11 cellular contexts compared by ENCODE assay signal in genomic region chr17:44559288-44560249, GRCh38. TPM values are rescaled to one million over a fixed set of nuclear protein-coding genes. Genes with fewer than 3 reads are reported as not detected.
DNase-seq lines count a peak whose midpoint lies in the region; ATAC-seq, FAIRE-seq and TF ChIP-seq lines count a peak whose summit lies in the region.
"Had no signal": no experiment of that assay in that cellular context is flagged by ENCODE, and none has a peak within 500 bp of the region (broad histone marks: within the 10 kb centered on the region; RNA-seq: fewer than 3 reads in every experiment).

No MANE protein-coding gene starts in this region.

- no peaks in the 10 kb centered on the region for H3K36me3 ChIP-seq in cardiac muscle cell
- peaks cover 5% of the 10 kb centered on the region for H3K36me3 ChIP-seq in mesodermal cell (ENCODE audit: control insufficient read depth, insufficient read depth, low read length)
- H3K36me3 ChIP-seq in urinary bladder (ENCODE audit: insufficient read depth): no peaks in the 10 kb centered on the region

- ATAC-seq in HG03565 (IDR thresholded peaks at IDR 0.05; ENCODE audit: unreplicated experiment) (no peak), HG03135 (IDR thresholded peaks at IDR 0.05; ENCODE audit: unreplicated experiment) (no peak)
- ATAC-seq: activated T-cell treated with anti-CD3 and anti-CD28 coated beads, Interleukin-2, amount 50 U/mL, for 72 hours had no signal

- no peak for FAIRE-seq in RCC 7860 (lab: Jason Lieb, UNC)
- FAIRE-seq: endothelial cell of umbilical vein had no signal

- H3K9me3 ChIP-seq in cardiac muscle cell (ENCODE audit: low read depth) (no peaks in the 10 kb centered on the region), mesodermal cell (ENCODE audit: control insufficient read depth, low read length) (no peaks in the 10 kb centered on the region)

- WGBS in mesodermal cell (ENCODE audit: insufficient coverage in 2 of 2), 2 experiments: 9 to 14% methylated on average over 14 to 20 of the region's 32 CpGs
- 26% methylated on average over 32 of the region's 32 CpGs for WGBS in urinary bladder

- no peaks in the 10 kb centered on the region for H3K27me3 ChIP-seq in cardiac muscle cell

- DNase-seq in cardiac muscle cell (ENCODE audit: low read depth in 1 of 2, low spot score in 1 of 2) (no peak), cardiac septum (ENCODE audit: low spot score) (no peak), astrocyte of the spinal cord (ENCODE audit: low read depth, low spot score) (no peak), RCC 7860 (ENCODE audit: low spot score) (no peak)
- DNase-seq: activated T-cell treated with anti-CD3 and anti-CD28 coated beads, Interleukin-2, amount 50 U/mL, for 72 hours; T1000 had no signal

- intact Hi-C loops in cardiac septum (cut with DNase I): no loop called here

- H3K4me1 ChIP-seq in cardiac muscle cell (ENCODE audit: low read depth): peaks cover 22% of the 10 kb centered on the region
- H3K4me1 ChIP-seq in mesodermal cell (ENCODE audit: control insufficient read depth, insufficient read depth, low read length, poor library complexity, severe bottlenecking): peaks cover 15% of the 10 kb centered on the region
- H3K4me1 ChIP-seq in urinary bladder (ENCODE audit: insufficient read depth): no peaks in the 10 kb centered on the region

- in situ Hi-C loops in astrocyte of the spinal cord (cut with HindIII; ENCODE audit: low sequenced_read_pairs): no loop called here

- H3K27ac ChIP-seq in cardiac muscle cell (peak overlapping the region; percentile 66), mesodermal cell (ENCODE audit: low read depth, low read length, severe bottlenecking) (no peak overlapping the region), urinary bladder (ENCODE audit: low read depth) (no peak overlapping the region)

- TF ChIP-seq CTCF in cardiac muscle cell (IDR thresholded peaks at IDR 0.05; ENCODE audit: low read depth, low read length): no peak
- no peak for TF ChIP-seq CTCF in astrocyte of the spinal cord (IDR thresholded peaks at IDR 0.05; ENCODE audit: low read depth, low read length)

- H3K4me3 ChIP-seq in cardiac muscle cell (peak overlapping the region; percentile 49), astrocyte of the spinal cord (ENCODE audit: low read depth, low read length) (peak overlapping the region; percentile 71), mesodermal cell (ENCODE audit: extremely low read depth, insufficient read depth, low read length, poor library complexity, severe bottlenecking) (peak overlapping the region; percentile 63), urinary bladder (ENCODE audit: low read depth, low read length) (peak overlapping the region; percentile 80)

RNA-seq across cellular contexts. Expression of gene FZD2, which starts 2.3 kb away (rescaled TPM):
- total RNA-seq in cardiac muscle cell (47.1 and 47.4 TPM in 2 replicates), cardiac septum (5.7 TPM), urinary bladder (9.8 TPM)
- polyA plus RNA-seq in cardiac muscle cell (51.5 and 63.4 TPM in 2 replicates), urinary bladder (14.7 TPM)
- polyA plus RNA-seq in mesodermal cell (2013, experiment 1 of 2): 38.7 TPM
- polyA plus RNA-seq in mesodermal cell (2013, experiment 2 of 2): 35.7 TPM

RNA-seq across cellular contexts. Expression of gene GPATCH8, which starts 56.4 kb away (rescaled TPM):
- total RNA-seq in cardiac muscle cell (22.7 and 34.7 TPM in 2 replicates), cardiac septum (23.8 TPM), urinary bladder (63.4 TPM)
- polyA plus RNA-seq in cardiac muscle cell (38.7 and 47.6 TPM in 2 replicates), urinary bladder (19.3 TPM)
- 28.2 TPM for polyA plus RNA-seq in mesodermal cell (2013, experiment 1 of 2)
- polyA plus RNA-seq in mesodermal cell (2013, experiment 2 of 2): 26.6 TPM
